Comparison of ENCODE assay signal across 7 cellular contexts in the genomic region with DNA sequence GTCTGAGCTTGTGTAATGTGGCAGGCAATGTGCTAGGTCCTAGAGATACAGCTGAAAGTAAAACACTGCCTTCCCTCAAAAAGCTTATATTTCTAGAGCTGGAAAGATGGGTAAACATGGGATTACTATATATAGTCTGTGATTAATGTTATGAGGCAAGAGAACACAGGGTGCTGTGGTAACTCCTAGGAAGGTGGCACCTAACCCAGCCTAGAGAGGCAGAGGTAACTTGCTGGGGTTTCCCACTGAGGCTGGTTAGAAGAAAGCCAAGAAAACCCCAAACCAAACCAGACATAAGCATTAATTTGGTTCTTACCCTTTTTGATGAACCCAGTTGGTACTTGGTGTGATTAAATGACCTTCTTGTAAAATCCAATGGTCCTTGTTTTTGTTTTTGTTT.
"Had no signal": no experiment of that assay in that cellular context is flagged by ENCODE, and none has a peak within 500 bp of the region (broad histone marks: within the 10 kb centered on the region; RNA-seq: fewer than 3 reads in every experiment).

No MANE protein-coding gene starts in this region.

- FAIRE-seq: H54 had no signal

- DNase-seq: GM23248, GOT3, H7, H9, HCEC 1CT, HFFc6 had no signal
